29 cellular contexts compared by ENCODE assay signal in genomic region chr6:90508753-90509152, GRCh38.
A peak's percentile ranks its signal among the peaks of the same experiment; 100 is the strongest.
DNase-seq lines count a peak whose midpoint lies in the region; ATAC-seq, FAIRE-seq and TF ChIP-seq lines count a peak whose summit lies in the region.
"Had no signal": no experiment of that assay in that cellular context is flagged by ENCODE, and none has a peak within 500 bp of the region (broad histone marks: within the 10 kb centered on the region; RNA-seq: fewer than 3 reads in every experiment).

No MANE protein-coding gene starts in this region.

- TF ChIP-seq EP300 in H1 (IDR thresholded peaks at IDR 0.05; ENCODE audit: borderline replicate concordance in 1 of 2, low read depth in 2 of 2, low read length in 2 of 2): no peak

- no peaks in the 10 kb centered on the region for H4K20me1 ChIP-seq in H1 (replicated peaks in 1 of 2; ENCODE audit: control insufficient read depth in 1 of 2, insufficient read depth in 2 of 2, low read length in 2 of 2)

- TF ChIP-seq RAD21 in H1 (IDR thresholded peaks at IDR 0.05 in 1 of 2, conservative IDR thresholded peaks at IDR 0.05 in 1 of 2; ENCODE audit: low read depth in 2 of 2, low read length in 2 of 2): peak; percentile 85 to 88

- FAIRE-seq in H1 (lab: Jason Lieb, UNC): peak; percentile 86
- FAIRE-seq: A204.1 had no signal

- no peak overlapping the region for H3K4me3 Mint-ChIP-seq in naive thymus-derived CD4-positive, alpha-beta T cell
- H3K4me3 Mint-ChIP-seq: activated CD4-positive, alpha-beta memory T cell treated with anti-CD3 and anti-CD28 coated beads, Interleukin-2, amount 10 ng/mL, durations not matched to agents 7 days and 5 days; CD8-positive, alpha-beta memory T cell; HFFc6; stimulated activated naive CD8-positive, alpha-beta T cell treated with anti-CD3 and anti-CD28 coated beads, Interleukin-15, amount 100 ng/mL, for 72 hours had no signal

- peaks cover 0 to 37% (median 30%) of the 10 kb centered on the region in 5 donors for H3K36me3 Mint-ChIP-seq in naive thymus-derived CD4-positive, alpha-beta T cell

- H3K9me3 ChIP-seq in H1 (ENCODE audit: insufficient read depth in 2 of 2, low read depth in 1 of 2, low read length in 1 of 2) (no peaks in the 10 kb centered on the region), MG63 (no peaks in the 10 kb centered on the region)
- peaks cover 0 to 11% (median 0%) of the 10 kb centered on the region in 3 experiments for H3K9me3 ChIP-seq in naive thymus-derived CD4-positive, alpha-beta T cell (ENCODE audit: control insufficient read depth in 2 of 3, low read length in 3 of 3)
- H3K9me3 ChIP-seq: prostate gland had no signal

- H3K36me3 ChIP-seq in H1 (ENCODE audit: control insufficient read depth in 2 of 4, insufficient read depth in 4 of 4, low read length in 3 of 4): peaks cover 0 to 5% (median 0%) of the 10 kb centered on the region in 4 experiments; a peak in 2 of 8 replicates
- H3K36me3 ChIP-seq in naive thymus-derived CD4-positive, alpha-beta T cell (ENCODE audit: control insufficient read depth in 2 of 3, insufficient read depth in 3 of 3, low read length in 3 of 3): peaks cover 0 to 3% (median 0%) of the 10 kb centered on the region in 3 experiments
- H3K36me3 ChIP-seq in MG63: peaks cover 6% of the 10 kb centered on the region; the same call in 1 of the 2 replicates
- H3K36me3 ChIP-seq: prostate gland had no signal

- no peak overlapping the region for H2AK5ac ChIP-seq in H1 (ENCODE audit: low read depth, low read length)

- POLR2A ChIA-PET in H1 (lab: Charles Lee; ENCODE audit: partially characterized antibody): interaction anchor here (1.0 to 1.6 kb wide), 2 partner anchors 79 to 247 kb away, joined by 3 to 4 read pairs; no protein-coding TSS in a partner anchor
- POLR2A ChIA-PET in naive thymus-derived CD4-positive, alpha-beta T cell (lab: Charles Lee): interaction anchor here (0.6 kb wide), 1 partner anchor 647 kb away, joined by 3 read pairs; no protein-coding TSS in a partner anchor

- peaks cover 0 to 9% (median under 1%) of the 10 kb centered on the region in 7 donors for H3K4me1 Mint-ChIP-seq in naive thymus-derived CD4-positive, alpha-beta T cell
- H3K4me1 Mint-ChIP-seq: activated CD4-positive, alpha-beta memory T cell treated with anti-CD3 and anti-CD28 coated beads, Interleukin-2, amount 10 ng/mL, durations not matched to agents 7 days and 5 days; CD8-positive, alpha-beta memory T cell; IgD-negative memory B cell had no signal

- peak; percentile 51 to 67 (median 59) for TF ChIP-seq CTCF in H1 (IDR thresholded peaks at IDR 0.05; ENCODE audit: control extremely low read depth in 1 of 3, insufficient read depth in 1 of 3, low read depth in 1 of 3, low read length in 3 of 3)

- no peak for ATAC-seq in naive thymus-derived CD4-positive, alpha-beta T cell
- ATAC-seq: activated CD4-positive, CD25-positive, alpha-beta regulatory T cell treated with anti-CD3 and anti-CD28 coated beads, Interleukin-2, amount 50 U/mL, for 24 hours; heart right ventricle; left cardiac atrium; Right ventricle myocardium inferior; stimulated activated naive CD8-positive, alpha-beta T cell treated with anti-CD3 and anti-CD28 coated beads, Interleukin-15, amount 100 ng/mL, for 72 hours had no signal

- H3K27ac ChIP-seq in H1 (ENCODE audit: low read depth, low read length): no peak overlapping the region
- H3K27ac ChIP-seq in naive thymus-derived CD4-positive, alpha-beta T cell (ENCODE audit: low read depth, low read length): no peak overlapping the region
- H3K27ac ChIP-seq: adrenal gland, brain microvascular endothelial cell, heart right ventricle, prostate gland, tibial nerve had no signal

- no peak for TF ChIP-seq POLR2A in H1 (IDR thresholded peaks at IDR 0.05; ENCODE audit: control extremely low read depth in 1 of 2, low read depth in 2 of 2, low read length in 2 of 2)

- peak; percentile 3 for DNase-seq in NCI-H82 (lab: John Stamatoyannopoulos, UW)
- DNase-seq in NCI-H82 treated with DMSO at 0.1 percent for 48 hours (lab: John Stamatoyannopoulos, UW; ENCODE audit: unreplicated experiment): no peak
- DNase-seq in NCI-H69 (lab: John Stamatoyannopoulos, UW): peak; percentile 6
- peak in 1 of 2 experiments; percentile 61 for DNase-seq in H1 (ENCODE audit: low read depth in 1 of 2, low spot score in 2 of 2)
- no peak for DNase-seq in naive thymus-derived CD4-positive, alpha-beta T cell
- no peak for DNase-seq in GM19240 (ENCODE audit: insufficient read length, low spot score)
- DNase-seq in activated T-cell treated with anti-CD3 and anti-CD28 coated beads, Interleukin-2, amount 50 U/mL, for 1 hour: no peak
- no peak for DNase-seq in MG63
- DNase-seq: activated CD4-positive, alpha-beta memory T cell treated with anti-CD3 and anti-CD28 coated beads, Interleukin-2, amount 10 ng/mL, durations not matched to agents 7 days and 5 days; adrenal gland; brain microvascular endothelial cell; CD8-positive, alpha-beta memory T cell; DMS79; effector CD4-positive, alpha-beta T cell; heart right ventricle; HFFc6; left cardiac atrium; mammary epithelial cell; MM.1S; NCI-H1694; NCI-H526 treated with DMSO at 0.1 percent for 48 hours; stimulated activated naive CD8-positive, alpha-beta T cell treated with anti-CD3 and anti-CD28 coated beads, Interleukin-15, amount 100 ng/mL, for 72 hours; SW 1271 had no signal

- no peak overlapping the region for H3K27ac Mint-ChIP-seq in naive thymus-derived CD4-positive, alpha-beta T cell
- H3K27ac Mint-ChIP-seq: activated CD4-positive, alpha-beta memory T cell treated with anti-CD3 and anti-CD28 coated beads, Interleukin-2, amount 10 ng/mL, durations not matched to agents 7 days and 5 days; CD8-positive, alpha-beta memory T cell; HFFc6; stimulated activated naive CD8-positive, alpha-beta T cell treated with anti-CD3 and anti-CD28 coated beads, Interleukin-15, amount 100 ng/mL, for 72 hours had no signal

- H3K79me2 ChIP-seq in H1 (ENCODE audit: control insufficient read depth in 1 of 2, insufficient read depth in 2 of 2, low read length in 2 of 2): no peaks in the 10 kb centered on the region

- no peak overlapping the region for H2BK120ac ChIP-seq in H1 (replicated peaks; ENCODE audit: low read depth, low read length)

- H4K91ac ChIP-seq in H1 (replicated peaks; ENCODE audit: insufficient read length, low read length): no peak overlapping the region

- no peak overlapping the region for H3K4ac ChIP-seq in H1 (replicated peaks; ENCODE audit: insufficient read length, low read depth, low read length)

- H3K4me3 ChIP-seq in H1 (ENCODE audit: extremely low read depth in 1 of 4, insufficient read depth in 2 of 4, low read depth in 3 of 4, low read length in 4 of 4) (no peak overlapping the region), MG63 (no peak overlapping the region)
- no peak overlapping the region for H3K4me3 ChIP-seq in naive thymus-derived CD4-positive, alpha-beta T cell (ENCODE audit: low read length)
- H3K4me3 ChIP-seq: adrenal gland, heart right ventricle, prostate gland, tibial nerve had no signal

- H2AFZ ChIP-seq in H1 (ENCODE audit: low read length): no peak overlapping the region

- H4K5ac ChIP-seq in H1 (ENCODE audit: insufficient read length, low read depth, low read length): no peak overlapping the region

- no peak overlapping the region for H2BK5ac ChIP-seq in H1 (ENCODE audit: low read depth, low read length)

- no peaks in the 10 kb centered on the region for H3K79me1 ChIP-seq in H1 (ENCODE audit: low read depth, low read length)

- H2BK12ac ChIP-seq in H1 (ENCODE audit: low read depth, low read length): no peak overlapping the region

- peaks cover 0 to 11% (median 0%) of the 10 kb centered on the region in 5 donors for H3K27me3 Mint-ChIP-seq in naive thymus-derived CD4-positive, alpha-beta T cell
- H3K27me3 Mint-ChIP-seq: activated CD4-positive, alpha-beta memory T cell treated with anti-CD3 and anti-CD28 coated beads, Interleukin-2, amount 10 ng/mL, durations not matched to agents 7 days and 5 days; CD8-positive, alpha-beta memory T cell; stimulated activated naive CD8-positive, alpha-beta T cell treated with anti-CD3 and anti-CD28 coated beads, Interleukin-15, amount 100 ng/mL, for 72 hours had no signal

- H3K14ac ChIP-seq in H1 (ENCODE audit: insufficient read length): no peak overlapping the region

- H4K8ac ChIP-seq in H1 (ENCODE audit: extremely low read depth, insufficient read depth, low read length): no peak overlapping the region

- no peak overlapping the region for H3K9ac ChIP-seq in H1 (replicated peaks in 1 of 4; ENCODE audit: extremely low read depth in 1 of 4, low read depth in 3 of 4, low read length in 3 of 4)

- no peak overlapping the region for H3K56ac ChIP-seq in H1 (replicated peaks; ENCODE audit: insufficient read length, low read depth, low read length)

- no peak overlapping the region for H2BK20ac ChIP-seq in H1 (ENCODE audit: low read length)

- no peaks in the 10 kb centered on the region for H3K23me2 ChIP-seq in H1 (ENCODE audit: low read depth, low read length)

- WGBS in H1 (ENCODE audit: extremely low coverage in 1 of 2, insufficient coverage in 1 of 2, insufficient read length in 1 of 2, insufficient replicate concordance in 2 of 2, low coverage in 1 of 2, low lambda C conversion rate in 2 of 2, missing lambda C conversion rate in 1 of 2), 2 experiments: 53% methylated on average over 5 of the region's 5 CpGs; no CpG with 5 or more reads in 1 of the 2 experiments

- H3K4me1 ChIP-seq in H1 (replicated peaks in 1 of 4; ENCODE audit: control insufficient read depth in 3 of 4, insufficient read depth in 4 of 4, low read length in 3 of 4): no peaks in the 10 kb centered on the region
- H3K4me1 ChIP-seq in naive thymus-derived CD4-positive, alpha-beta T cell (ENCODE audit: control insufficient read depth in 2 of 2, insufficient read depth in 2 of 2, low read length in 2 of 2): no peaks in the 10 kb centered on the region
- H3K4me1 ChIP-seq: adrenal gland, heart right ventricle, prostate gland, tibial nerve had no signal

- H3K27me3 ChIP-seq in H1 (replicated peaks in 1 of 4; ENCODE audit: control insufficient read depth in 3 of 4, extremely low read depth in 1 of 4, insufficient read depth in 3 of 4, low read length in 3 of 4) (no peaks in the 10 kb centered on the region), MG63 (no peaks in the 10 kb centered on the region)
- no peaks in the 10 kb centered on the region for H3K27me3 ChIP-seq in naive thymus-derived CD4-positive, alpha-beta T cell (ENCODE audit: control insufficient read depth in 2 of 2, insufficient read depth in 2 of 2, low read length in 2 of 2)
- H3K27me3 ChIP-seq: adrenal gland, brain microvascular endothelial cell, heart right ventricle, tibial nerve had no signal

- no peak overlapping the region for H2BK15ac ChIP-seq in H1 (ENCODE audit: low read length)

- peaks cover 9 to 33% (median 11%) of the 10 kb centered on the region in 11 donors for H3K9me3 Mint-ChIP-seq in naive thymus-derived CD4-positive, alpha-beta T cell
- H3K9me3 Mint-ChIP-seq: HFFc6 had no signal

- H3K23ac ChIP-seq in H1 (ENCODE audit: insufficient read length): no peak overlapping the region

- intact Hi-C loops in naive thymus-derived CD4-positive, alpha-beta T cell (cut with micrococcal nuclease): no loop called here

- H3K18ac ChIP-seq in H1 (ENCODE audit: extremely low read depth, low read length): no peak overlapping the region

- no peak overlapping the region for H3K4me2 ChIP-seq in H1 (ENCODE audit: insufficient read depth in 1 of 2, low read depth in 2 of 2, low read length in 2 of 2)

- CTCF ChIA-PET in H1 (lab: Charles Lee; ENCODE audit: partially characterized antibody): interaction anchor here (0.7 to 3.8 kb wide), 11 partner anchors 9 to 572 kb away, joined by 3 to 21 read pairs (median 3); no protein-coding TSS in a partner anchor
- CTCF ChIA-PET in naive thymus-derived CD4-positive, alpha-beta T cell (lab: Charles Lee): no interaction called here

Comparison
In these comparisons a context has a peak if more than half of its experiments do, and no peak if none do; other contexts are left out.
1. DNase-seq: peak in NCI-H82 (single experiment) and NCI-H69 (single experiment); none in NCI-H82 treated with DMSO at 0.1 percent for 48 hours (single experiment), naive thymus-derived CD4-positive, alpha-beta T cell (0 of 9), GM19240 (single experiment), activated T-cell treated with anti-CD3 and anti-CD28 coated beads, Interleukin-2, amount 50 U/mL, for 1 hour (single experiment) and MG63 (single experiment).